ENCODE assay signal across 24 cellular contexts in the genomic region with DNA sequence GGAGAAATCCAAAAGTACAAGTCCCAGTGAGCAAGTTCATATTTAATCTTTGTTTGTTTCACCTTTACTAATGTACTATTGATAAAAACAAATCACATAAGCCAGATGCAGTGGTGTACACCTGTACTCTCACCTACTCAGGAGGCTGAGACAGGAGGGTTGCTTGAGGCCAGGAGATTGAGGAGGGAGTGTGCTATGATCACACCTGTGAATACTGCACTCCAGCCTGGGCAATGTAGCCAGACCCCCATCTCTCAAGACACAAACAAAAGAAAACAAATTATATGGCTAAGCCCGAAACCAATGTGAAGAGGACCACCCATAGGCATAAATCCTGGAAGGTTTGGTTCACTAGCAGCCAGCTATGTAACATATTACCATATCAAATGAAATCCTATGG. TPM values are rescaled to one million over a fixed set of nuclear protein-coding genes. Genes with fewer than 3 reads are reported as not detected.
DNase-seq lines count a peak whose midpoint lies in the region; ATAC-seq, FAIRE-seq and TF ChIP-seq lines count a peak whose summit lies in the region.
"Had no signal": no experiment of that assay in that cellular context is flagged by ENCODE, and none has a peak within 500 bp of the region (broad histone marks: within the 10 kb centered on the region; RNA-seq: fewer than 3 reads in every experiment).

No MANE protein-coding gene starts in this region.

- no peaks in the 10 kb centered on the region for H4K20me1 ChIP-seq in K562 (replicated peaks; ENCODE audit: control insufficient read depth, insufficient read depth, low read length)
- H4K20me1 ChIP-seq: BLaER1 treated with 17β-estradiol and CSF1 and Interleukin-3, amounts not matched to agents 10 nM and 100 nM had no signal

- H3K9ac ChIP-seq in HUES48 (ENCODE audit: low read depth, low read length) (no peak overlapping the region), K562 (ENCODE audit: insufficient read depth in 1 of 2, low read depth in 2 of 2, low read length in 2 of 2) (no peak overlapping the region)
- H3K9ac ChIP-seq: BLaER1 treated with 17β-estradiol and CSF1 and Interleukin-3, amounts not matched to agents 10 nM and 100 nM; GM23248 had no signal

- H3K36me3 Mint-ChIP-seq in stimulated activated naive B cell treated with anti-CD40 and anti-IgM and Interleukin-4, amounts not matched to agents 10 μg/mL and 1 μg/mL and 100 μg/mL, for 72 hours = no peaks in the 10 kb centered on the region
- H3K36me3 Mint-ChIP-seq: CD14-positive monocyte had no signal

- no TSS peak for BruUV-seq in K562 (replicated peaks; lab: Mats Ljungman, UMichigan)

- H3K4me3 Mint-ChIP-seq in stimulated activated naive CD8-positive, alpha-beta T cell treated with anti-CD3 and anti-CD28 coated beads, Interleukin-15, amount 100 ng/mL, for 72 hours = no peak overlapping the region
- no peak overlapping the region for H3K4me3 Mint-ChIP-seq in stimulated activated naive B cell treated with anti-CD40 and anti-IgM and Interleukin-4, amounts not matched to agents 10 μg/mL and 1 μg/mL and 100 μg/mL, for 72 hours
- H3K4me3 Mint-ChIP-seq: CD14-positive monocyte; CD4-positive, alpha-beta T cell; CD8-positive, alpha-beta memory T cell; HFFc6 had no signal

- H3K36me3 ChIP-seq in HUES48 (ENCODE audit: control insufficient read depth, insufficient read depth, low read length) (no peaks in the 10 kb centered on the region), K562 (ENCODE audit: control insufficient read depth, insufficient read depth, low read length) (no peaks in the 10 kb centered on the region)
- H3K36me3 ChIP-seq: BE2C, HAP-1 had no signal

- TF ChIP-seq POLR2A in K562 (conservative IDR thresholded peaks at IDR 0.05) = no peak

- peak; percentile 31 for ATAC-seq in stimulated activated naive CD8-positive, alpha-beta T cell treated with anti-CD3 and anti-CD28 coated beads, Interleukin-15, amount 100 ng/mL, for 72 hours
- no peak for ATAC-seq in stimulated activated naive CD8-positive, alpha-beta T cell treated with anti-CD3 and anti-CD28 coated beads, Interleukin-15, Interleukin-2, amounts not matched to agents 100 U/mL and 50 U/mL, for 24 hours
- no peak for ATAC-seq in K562
- no peak for ATAC-seq in stimulated activated naive B cell treated with anti-CD40 and anti-IgM and Interleukin-4, amounts not matched to agents 10 μg/mL and 1 μg/mL and 100 μg/mL, for 72 hours (replicated peaks)
- ATAC-seq: A549 had no signal

- CTCF ChIA-PET in K562 (lab: Yijun Ruan, JAX; ENCODE audit: low intra/inter-chr PET ratio) = no interaction called here

- H3K27me3 Mint-ChIP-seq in stimulated activated naive CD8-positive, alpha-beta T cell treated with anti-CD3 and anti-CD28 coated beads, Interleukin-15, amount 100 ng/mL, for 72 hours = no peaks in the 10 kb centered on the region
- H3K27me3 Mint-ChIP-seq in stimulated activated naive B cell treated with anti-CD40 and anti-IgM and Interleukin-4, amounts not matched to agents 10 μg/mL and 1 μg/mL and 100 μg/mL, for 72 hours = no peaks in the 10 kb centered on the region
- H3K27me3 Mint-ChIP-seq: CD4-positive, alpha-beta T cell had no signal

- H3K4me1 Mint-ChIP-seq in stimulated activated naive CD8-positive, alpha-beta T cell treated with anti-CD3 and anti-CD28 coated beads, Interleukin-15, amount 100 ng/mL, for 72 hours = peaks cover 5% of the 10 kb centered on the region
- peaks cover 0 to 5% of the 10 kb centered on the region in 2 donors for H3K4me1 Mint-ChIP-seq in stimulated activated naive B cell treated with anti-CD40 and anti-IgM and Interleukin-4, amounts not matched to agents 10 μg/mL and 1 μg/mL and 100 μg/mL, for 72 hours

- 58% methylated on average over 1 of the region's 1 CpG for WGBS in K562 (ENCODE audit: insufficient coverage, low coverage, missing lambda C conversion rate)

- TF ChIP-seq CTCF in K562 (IDR thresholded peaks at IDR 0.05 in 2 of 3, conservative IDR thresholded peaks at IDR 0.05 in 1 of 3; ENCODE audit: insufficient read depth in 2 of 3, low read depth in 1 of 3, low read length in 3 of 3) = no peak

- peaks cover 0 to 4% of the 10 kb centered on the region in 2 donors for H3K9me3 Mint-ChIP-seq in stimulated activated naive CD8-positive, alpha-beta T cell treated with anti-CD3 and anti-CD28 coated beads, Interleukin-15, amount 100 ng/mL, for 72 hours
- H3K9me3 Mint-ChIP-seq in stimulated activated naive B cell treated with anti-CD40 and anti-IgM and Interleukin-4, amounts not matched to agents 10 μg/mL and 1 μg/mL and 100 μg/mL, for 72 hours = peaks cover 0 to 2% of the 10 kb centered on the region in 2 donors
- H3K9me3 Mint-ChIP-seq: CD4-positive, alpha-beta T cell had no signal

- TF ChIP-seq RAD21 in K562 (CRISPR knock-in tag; conservative IDR thresholded peaks at IDR 0.05 in 1 of 2, IDR thresholded peaks at IDR 0.05 in 1 of 2) = no peak

- POLR2A ChIA-PET in K562 (lab: Yijun Ruan, JAX) = interaction anchor here (1.2 to 2.4 kb wide), 2 partner anchors 8 to 12 kb away, joined by 3 to 7 read pairs; no protein-coding TSS in a partner anchor

- H3K4me2 ChIP-seq in K562 (ENCODE audit: insufficient read depth, low read length) = no peak overlapping the region
- H3K4me2 ChIP-seq: A549; BLaER1 treated with 17β-estradiol and CSF1 and Interleukin-3, amounts not matched to agents 10 nM and 100 nM had no signal

- no peak for TF ChIP-seq EP300 in K562 (IDR thresholded peaks at IDR 0.05; ENCODE audit: low read length)

- DNase-seq in stimulated activated naive CD8-positive, alpha-beta T cell treated with anti-CD3 and anti-CD28 coated beads, Interleukin-15, amount 100 ng/mL, for 72 hours = no peak
- no peak for DNase-seq in stimulated activated naive CD8-positive, alpha-beta T cell treated with anti-CD3 and anti-CD28 coated beads, Interleukin-15, Interleukin-2, amounts not matched to agents 100 U/mL and 50 U/mL, for 24 hours
- DNase-seq in K562 (ENCODE audit: extremely low read depth in 1 of 4, low spot score in 3 of 4) = no peak
- DNase-seq in stimulated activated naive B cell treated with anti-CD40 and anti-IgM and Interleukin-4, amounts not matched to agents 10 μg/mL and 1 μg/mL and 100 μg/mL, for 72 hours = no peak
- DNase-seq in activated CD8-positive, alpha-beta memory T cell treated with anti-CD3 and anti-CD28 coated beads, Interleukin-2, amount 50 U/mL, for 48 hours = no peak
- no peak for DNase-seq in SIG-M5 (lab: John Stamatoyannopoulos, UW)
- DNase-seq: 8988T; ACHN; AML-193; BE2C; CD4-positive, alpha-beta T cell; CD8-positive, alpha-beta memory T cell; DMS153; DND-41; GM23248; HFFc6 had no signal

- peak overlapping the region; percentile 57 for H3K27ac ChIP-seq in HUES48 (ENCODE audit: low read depth, low read length)
- no peak overlapping the region for H3K27ac ChIP-seq in K562 (ENCODE audit: extremely low read depth, low read depth, low read length)
- H3K27ac ChIP-seq: A549; BLaER1 treated with 17β-estradiol and CSF1 and Interleukin-3, amounts not matched to agents 10 nM and 100 nM; GM23248 had no signal

- H3K9me1 ChIP-seq in K562 (ENCODE audit: control insufficient read depth, insufficient read depth, low read length) = no peaks in the 10 kb centered on the region

- H3K4me3 ChIP-seq in HUES48 (ENCODE audit: low read depth, low read length) (no peak overlapping the region), K562 (no peak overlapping the region)
- H3K4me3 ChIP-seq: A549; BLaER1 treated with 17β-estradiol and CSF1 and Interleukin-3, amounts not matched to agents 10 nM and 100 nM; GM23248; HAP-1 had no signal

- intact Hi-C loops in K562 (cut with micrococcal nuclease) = no loop called here

- no peak overlapping the region for H2AFZ ChIP-seq in K562 (ENCODE audit: low read depth, low read length)
- H2AFZ ChIP-seq: GM23248 had no signal

- H3K4me1 ChIP-seq in HUES48 (ENCODE audit: control insufficient read depth, insufficient read depth, low read length) = peaks cover 8% of the 10 kb centered on the region; the same call in 1 of the 2 replicates
- H3K4me1 ChIP-seq in K562 (replicated peaks in 1 of 2; ENCODE audit: control insufficient read depth in 2 of 2, insufficient read depth in 2 of 2, low read length in 2 of 2) = no peaks in the 10 kb centered on the region; a peak in 1 of 5 replicates
- H3K4me1 ChIP-seq: A549; BE2C; BLaER1 treated with 17β-estradiol and CSF1 and Interleukin-3, amounts not matched to agents 10 nM and 100 nM; HAP-1 had no signal

- H3K9me3 ChIP-seq in HUES48 (ENCODE audit: control insufficient read depth, insufficient read depth, low read length) (0 out of 2 replicates have a peak, but pooled peaks cover 3% of the 10 kb centered on the region), K562 (replicated peaks; ENCODE audit: control insufficient read depth, insufficient read depth, low read depth, low read length) (peaks cover 11% of the 10 kb centered on the region)
- H3K9me3 ChIP-seq: BE2C, HAP-1 had no signal

- no peaks in the 10 kb centered on the region for H3K79me2 ChIP-seq in K562 (ENCODE audit: control insufficient read depth, insufficient read depth, low read length)

- H3K27ac Mint-ChIP-seq in stimulated activated naive CD8-positive, alpha-beta T cell treated with anti-CD3 and anti-CD28 coated beads, Interleukin-15, amount 100 ng/mL, for 72 hours = no peak overlapping the region
- H3K27ac Mint-ChIP-seq in stimulated activated naive B cell treated with anti-CD40 and anti-IgM and Interleukin-4, amounts not matched to agents 10 μg/mL and 1 μg/mL and 100 μg/mL, for 72 hours = no peak overlapping the region
- H3K27ac Mint-ChIP-seq: CD14-positive monocyte; CD4-positive, alpha-beta T cell; CD8-positive, alpha-beta memory T cell; HFFc6 had no signal

- no peak for FAIRE-seq in K562 (lab: Jason Lieb, UNC)
- FAIRE-seq: A549, G401.6, GM12892, H54 had no signal

- H3K27me3 ChIP-seq in HUES48 (ENCODE audit: control insufficient read depth, insufficient read depth, low read length) (no peaks in the 10 kb centered on the region), K562 (ENCODE audit: control insufficient read depth in 2 of 2, insufficient read depth in 2 of 2, low read length in 2 of 2) (no peaks in the 10 kb centered on the region)
- H3K27me3 ChIP-seq: BE2C; BLaER1 treated with 17β-estradiol and CSF1 and Interleukin-3, amounts not matched to agents 10 nM and 100 nM had no signal

- in situ Hi-C loops in K562 (cut with MboI) = no loop called here

RNA-seq across cellular contexts. Expression of gene USP24, which starts 9.6 kb away (rescaled TPM):
- 62.0 and 200 TPM in 2 replicates for total RNA-seq in K562 (2011; cell fraction: chromatin; rRNA removed; ENCODE audit: low replicate concordance)
- 24.7 and 42.9 TPM in 2 replicates for total RNA-seq in K562 (2011; cell fraction: nucleolus; rRNA removed)
- 66.4 and 102 TPM in 2 replicates for total RNA-seq in K562 (2011; cell fraction: nucleoplasm; rRNA removed)
- 33.9 and 36.8 TPM in 2 replicates for total RNA-seq in K562 (2014; rRNA removed)
- 54.5 and 56.4 TPM in 2 replicates for total RNA-seq in K562 (2014; rRNA removed; fragmentation: Illumina TruSeq; extraction: Trizol)
- total RNA-seq in K562 (2015; rRNA removed; fragmentation: Illumina TruSeq; extraction: Trizol) = 57.6 and 62.6 TPM in 2 replicates
- 40.5 and 43.4 TPM in 2 replicates for total RNA-seq in K562 (2021)
- polyA plus RNA-seq in K562 (2011; rRNA removed) = 22.0 and 31.3 TPM in 2 replicates
- 14.2 and 17.7 TPM in 2 replicates for polyA plus RNA-seq in K562 (2011; cell fraction: cytosol; rRNA removed)
- polyA plus RNA-seq in K562 (2011; cell fraction: nucleus; rRNA removed) = 47.1 and 49.3 TPM in 2 replicates
- 23.4 and 27.9 TPM in 2 replicates for polyA plus RNA-seq in K562 (2012)
- 38.2 and 43.5 TPM in 2 replicates for polyA plus RNA-seq in K562 (2014; fragmentation: Illumina TruSeq; extraction: Trizol)
- polyA plus RNA-seq in K562 (2014; fragmentation: Nextera tagmentation; extraction: Ambion mirVana) = 10 to 100 TPM in 1 of 2 experiments, 1 to 10 TPM in 1; 7.7 to 14.1 TPM
- polyA plus RNA-seq in K562 (2014; rRNA removed) = 25.7 and 32.9 TPM in 2 replicates
- polyA minus RNA-seq in K562 (2011; rRNA and poly(A)+ RNA removed) = 109 and 122 TPM in 2 replicates
- 32.7 and 45.0 TPM in 2 replicates for polyA minus RNA-seq in K562 (2011; cell fraction: cytosol; rRNA and poly(A)+ RNA removed)
- 65.6 and 111 TPM in 2 replicates for polyA minus RNA-seq in K562 (2011; cell fraction: nucleus; rRNA and poly(A)+ RNA removed)
